ENCODE assay signal across 8 cellular contexts in the genomic region with DNA sequence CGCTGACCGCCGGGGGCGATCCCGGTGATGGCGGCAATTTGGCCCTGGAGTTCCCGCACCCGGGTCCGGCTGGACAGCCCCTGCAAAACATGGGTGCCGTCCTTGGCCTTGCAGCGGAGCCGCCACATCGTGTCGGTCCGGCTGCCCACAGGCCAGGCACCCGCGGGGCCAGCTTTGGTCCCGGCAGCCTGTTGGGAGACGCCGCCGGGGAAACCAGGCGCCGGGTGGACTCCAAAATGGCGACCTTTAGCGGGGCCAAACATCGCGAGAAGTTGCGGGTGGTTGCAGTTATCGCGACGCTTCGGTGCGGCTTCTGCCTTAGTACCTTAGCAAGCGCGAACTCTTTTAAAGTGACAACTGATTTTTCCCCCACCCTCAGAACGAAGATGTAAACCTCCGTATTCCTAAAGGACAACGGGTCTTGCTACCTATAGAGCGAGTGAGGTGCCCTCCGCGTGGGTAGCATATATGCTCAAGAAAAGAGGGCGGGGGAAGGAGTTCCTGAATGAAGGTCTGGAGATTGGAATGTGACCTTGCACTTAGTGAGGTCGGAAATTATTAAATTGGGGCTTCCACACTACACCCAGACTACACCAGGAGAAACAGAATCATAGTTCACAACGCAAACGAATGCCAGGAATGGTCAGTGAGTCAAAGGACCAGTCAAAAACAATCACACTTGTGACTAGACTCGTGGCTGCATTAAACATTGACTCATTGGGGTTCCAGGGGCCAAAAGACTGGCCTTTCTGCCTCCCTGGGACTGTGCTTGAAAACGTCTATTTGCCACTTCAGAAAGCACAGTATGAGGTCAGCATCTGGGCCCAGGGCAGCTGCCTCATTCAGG. TPM values are rescaled to one million over a fixed set of nuclear protein-coding genes. Genes with fewer than 3 reads are reported as not detected.
DNase-seq lines count a peak whose midpoint lies in the region; ATAC-seq and TF ChIP-seq lines count a peak whose summit lies in the region.

A gene (minus strand): TSS at position 441 of the 847 bp plus-strand sequence. CDS start 178 bp downstream, at position 263.

- H3K4me3 ChIP-seq in PC-9, result peak within 1 kb of the TSS; percentile 93
- H3K4me3 ChIP-seq in esophagus squamous epithelium, result peak within 1 kb of the TSS; percentile 86 to 97 (median 90)
- peak within 1 kb of the TSS; percentile 96 for H3K4me3 ChIP-seq in muscle layer of duodenum (ENCODE audit: low read depth in 1 of 2, low read length in 2 of 2)

- peak within 1 kb of the TSS; percentile 86 for H3K4me2 ChIP-seq in PC-9

- POLR2A ChIA-PET in CD4-positive, alpha-beta T cell (lab: Charles Lee), result interaction anchor here (1.0 to 1.4 kb wide), 4 partner anchors 20 to 271 kb away, joined by 3 to 7 read pairs (median 4); a partner anchor contains a TSS
- POLR2A ChIA-PET in PC-9 (lab: Charles Lee; ENCODE audit: unreplicated experiment), result interaction anchor here (3.1 kb wide), 1 partner anchor 19 kb away, joined by 14 read pairs; a partner anchor contains a TSS

- H3K4me1 ChIP-seq in PC-9 (replicated peaks; ENCODE audit: insufficient read depth), result peaks cover 48% of the 10 kb centered on the region
- H3K4me1 ChIP-seq in esophagus squamous epithelium, result peaks cover 14 to 78% (median 33%) of the 10 kb centered on the region in 3 donors
- peaks cover 6 to 50% of the 10 kb centered on the region in 2 donors for H3K4me1 ChIP-seq in muscle layer of duodenum (ENCODE audit: control insufficient read depth in 1 of 2, insufficient read depth in 2 of 2, low read length in 2 of 2)

- no peaks in the 10 kb centered on the region for H3K9me3 Mint-ChIP-seq in CD4-positive, alpha-beta T cell

- H3K36me3 ChIP-seq in PC-9 (ENCODE audit: low read depth) (peaks cover 35% of the 10 kb centered on the region), esophagus squamous epithelium (peaks cover 0 to 31% (median 6%) of the 10 kb centered on the region in 3 donors), muscle layer of duodenum (ENCODE audit: control insufficient read depth in 1 of 2, insufficient read depth in 2 of 2, low read length in 2 of 2) (peaks cover 17 to 19% of the 10 kb centered on the region in 2 donors)

- no peaks in the 10 kb centered on the region for H3K9me2 ChIP-seq in PC-9 (ENCODE audit: insufficient read depth)

- H3K4me3 Mint-ChIP-seq in CD4-positive, alpha-beta T cell, result peak within 1 kb of the TSS; percentile 98

- H2AFZ ChIP-seq in PC-9, result peak within 1 kb of the TSS; percentile 85

- no peak for TF ChIP-seq CTCF in CD4-positive, alpha-beta T cell (IDR thresholded peaks at IDR 0.05)
- TF ChIP-seq CTCF in PC-9 (conservative IDR thresholded peaks at IDR 0.05), result no peak
- TF ChIP-seq CTCF in esophagus squamous epithelium (IDR thresholded peaks at IDR 0.05), result no peak

- H3K27me3 Mint-ChIP-seq in CD4-positive, alpha-beta T cell, result no peaks in the 10 kb centered on the region

- no TSS peak for BruUV-seq in PC-9 (replicated peaks; lab: Mats Ljungman, UMichigan)

- H3K27ac ChIP-seq in CD4-positive, alpha-beta T cell (ENCODE audit: low read depth, low read length), result peak within 1 kb of the TSS; percentile 79
- H3K27ac ChIP-seq in PC-9 (peak within 1 kb of the TSS; percentile 92), esophagus squamous epithelium (peak within 1 kb of the TSS; percentile 95 to 99 (median 96)), muscle layer of duodenum (ENCODE audit: low read length) (peak within 1 kb of the TSS; percentile 85)

- H3K27ac Mint-ChIP-seq in CD4-positive, alpha-beta T cell, result peak within 1 kb of the TSS; percentile 93

- WGBS in esophagus squamous epithelium, 2 donors, result 11 to 17% methylated on average over 11 to 12 of the region's 47 CpGs

- CTCF ChIA-PET in CD4-positive, alpha-beta T cell (lab: Charles Lee), result interaction anchor here (1.8 kb wide), 1 partner anchor 18 kb away, joined by 6 read pairs; a partner anchor contains a TSS
- CTCF ChIA-PET in PC-9 (lab: Charles Lee), result no interaction called here

- H3K27me3 ChIP-seq in CD4-positive, alpha-beta T cell (ENCODE audit: control insufficient read depth, insufficient read depth, low read length), result no peaks in the 10 kb centered on the region
- no peaks in the 10 kb centered on the region for H3K27me3 ChIP-seq in PC-9 (ENCODE audit: insufficient read depth, low read depth)
- no peaks in the 10 kb centered on the region for H3K27me3 ChIP-seq in esophagus squamous epithelium
- no peaks in the 10 kb centered on the region for H3K27me3 ChIP-seq in muscle layer of duodenum (ENCODE audit: low read depth, low read length)

- peaks cover 78% of the 10 kb centered on the region for H3K4me1 Mint-ChIP-seq in CD4-positive, alpha-beta T cell (ENCODE audit: low read depth)

- peak in 2 of 4 donors; percentile 39 to 60 for TF ChIP-seq POLR2A in esophagus squamous epithelium (IDR thresholded peaks at IDR 0.05)

- peaks cover 36% of the 10 kb centered on the region for H3F3A ChIP-seq in PC-9 (ENCODE audit: insufficient read depth, low read depth)

- peaks cover 50% of the 10 kb centered on the region for H3K36me3 Mint-ChIP-seq in CD4-positive, alpha-beta T cell (ENCODE audit: low read depth)

- peak; percentile 45 for ATAC-seq in CD4-positive, alpha-beta T cell (ENCODE audit: poor library complexity)
- peak; percentile 18 for ATAC-seq in GM19468 (IDR thresholded peaks at IDR 0.05; ENCODE audit: extremely low read depth, unreplicated experiment)

- DNase-seq in CD4-positive, alpha-beta T cell, result peak; percentile 80 to 88 (median 85)
- DNase-seq in KG1 (lab: John Stamatoyannopoulos, UW), result peak; percentile 82
- peak; percentile 89 to 92 for DNase-seq in PC-9
- peak; percentile 92 to 94 for DNase-seq in activated T-cell treated with anti-CD3 and anti-CD28 coated beads, Interleukin-2, amount 50 U/mL, for 48 hours
- DNase-seq in esophagus squamous epithelium (lab: John Stamatoyannopoulos, UW), result peak; percentile 62
- DNase-seq in stimulated activated CD8-positive, alpha-beta memory T cell treated with anti-CD3 and anti-CD28 coated beads, Interleukin-4, amount 100 ng/mL, for 48 hours, result peak; percentile 94

- 0 out of 2 replicates have a peak, but pooled peaks cover 9% of the 10 kb centered on the region for H4K20me1 ChIP-seq in PC-9 (ENCODE audit: insufficient read depth)

- H3K79me2 ChIP-seq in PC-9 (ENCODE audit: low read depth), result peaks cover 57% of the 10 kb centered on the region

- intact Hi-C loops in CD4-positive, alpha-beta T cell (cut with DNase I, micrococcal nuclease), result loop anchor here (1.0 to 10.0 kb wide), 4 partner anchors 26 to 704 kb away; a partner anchor contains a TSS
- intact Hi-C loops in PC-9 (cut with micrococcal nuclease; ENCODE audit: unreplicated experiment), result loop anchor here (1.0 to 10.0 kb wide), 7 partner anchors 19 to 701 kb away; a partner anchor contains a TSS
- intact Hi-C loops in esophagus squamous epithelium (cut with DNase I), result no loop called here

- no peaks in the 10 kb centered on the region for H3K9me3 ChIP-seq in CD4-positive, alpha-beta T cell (ENCODE audit: control insufficient read depth, low read length)
- no peaks in the 10 kb centered on the region for H3K9me3 ChIP-seq in PC-9 (ENCODE audit: insufficient read depth, low read depth)
- no peaks in the 10 kb centered on the region for H3K9me3 ChIP-seq in esophagus squamous epithelium
- no peaks in the 10 kb centered on the region for H3K9me3 ChIP-seq in muscle layer of duodenum (ENCODE audit: control insufficient read depth in 1 of 2, low read length in 2 of 2)

RNA-seq across cellular contexts. Expression of the gene that starts here (rescaled TPM):
- total RNA-seq in CD4-positive, alpha-beta T cell, result 10 to 100 TPM; 17.9 TPM
- total RNA-seq in PC-9 (2021), result 11.2 and 12.5 TPM in 2 replicates
- total RNA-seq in esophagus squamous epithelium, result 10 to 100 TPM in 3 of 4 donors, 1 to 10 TPM in 1; 9.6 to 32.0 (median 22.9) TPM

Comparison
In these comparisons a context has a peak if more than half of its experiments do, and no peak if none do; other contexts are left out.
1. Peak in every context shown above with its lines: DNase-seq, ATAC-seq, H3K4me3 ChIP-seq and H3K27ac ChIP-seq.